Comparison of ENCODE assay signal across 8 cellular contexts in the genomic region with DNA sequence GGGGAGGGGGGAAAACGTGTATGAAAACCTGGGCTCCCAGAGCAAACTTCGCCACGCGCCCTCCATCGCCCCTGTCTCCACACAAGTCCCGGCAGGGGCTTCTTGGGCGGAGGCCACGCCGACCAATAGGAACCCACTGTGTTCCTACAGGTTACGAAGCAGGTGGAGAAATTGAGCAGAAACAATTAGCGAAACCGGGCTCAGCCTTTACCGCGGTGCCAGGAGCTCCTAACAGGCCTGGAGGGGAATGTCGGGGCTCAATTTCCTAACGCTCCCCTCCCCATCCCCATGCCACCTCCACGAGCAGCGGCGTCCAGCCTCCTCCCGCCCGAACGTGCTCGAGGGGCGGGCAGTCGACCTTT. TPM values are rescaled to one million over a fixed set of nuclear protein-coding genes. Genes with fewer than 3 reads are reported as not detected.
DNase-seq lines count a peak whose midpoint lies in the region; ATAC-seq and TF ChIP-seq lines count a peak whose summit lies in the region.

No MANE protein-coding gene starts in this region.

- TF ChIP-seq CTCF in breast epithelium (IDR thresholded peaks at IDR 0.05) (no peak), MCF 10A (IDR thresholded peaks at IDR 0.05; ENCODE audit: unreplicated experiment) (no peak), mesothelial cell of epicardium (IDR thresholded peaks at IDR 0.05; ENCODE audit: unreplicated experiment) (no peak), uterus (IDR thresholded peaks at IDR 0.05) (no peak)

- DNase-seq in breast epithelium (ENCODE audit: low spot score in 2 of 2) (no peak), MCF 10A (ENCODE audit: unreplicated experiment) (no peak), mesothelial cell of epicardium (ENCODE audit: low spot score in 2 of 2, unreplicated experiment in 2 of 2) (no peak), uterus (no peak), MV-4-11 (lab: John Stamatoyannopoulos, UW) (no peak)
- DNase-seq in activated naive CD8-positive, alpha-beta T cell treated with anti-CD3 and anti-CD28 coated beads, Interleukin-2, amount 50 U/mL, for 24 hours, result no peak
- no peak for DNase-seq in activated CD4-positive, alpha-beta T cell treated with anti-CD3 and anti-CD28 coated beads, Interleukin-2, amount 50 U/mL, for 48 hours

- H3K27me3 Mint-ChIP-seq in MCF 10A (ENCODE audit: insufficient read depth, unreplicated experiment) (no peaks in the 10 kb centered on the region), mesothelial cell of epicardium (ENCODE audit: low read depth) (peaks cover 74% of the 10 kb centered on the region)
- peaks cover 56% of the 10 kb centered on the region for H3K27me3 Mint-ChIP-seq in activated naive CD8-positive, alpha-beta T cell treated with anti-CD3 and anti-CD28 coated beads, Interleukin-2, amount 50 U/mL, for 24 hours

- H3K27ac Mint-ChIP-seq in MCF 10A (ENCODE audit: low read depth, unreplicated experiment) (no peak overlapping the region), mesothelial cell of epicardium (peak overlapping the region; percentile 37)
- no peak overlapping the region for H3K27ac Mint-ChIP-seq in activated naive CD8-positive, alpha-beta T cell treated with anti-CD3 and anti-CD28 coated beads, Interleukin-2, amount 50 U/mL, for 24 hours

- H3K4me1 ChIP-seq in breast epithelium (peaks cover 5 to 8% of the 10 kb centered on the region in 2 donors), uterus (no peaks in the 10 kb centered on the region)

- H3K36me3 ChIP-seq in breast epithelium, result no peaks in the 10 kb centered on the region
- H3K36me3 ChIP-seq in uterus, result no peaks in the 10 kb centered on the region

- no peak overlapping the region for H3K4me3 Mint-ChIP-seq in MCF 10A (ENCODE audit: unreplicated experiment)
- H3K4me3 Mint-ChIP-seq in activated naive CD8-positive, alpha-beta T cell treated with anti-CD3 and anti-CD28 coated beads, Interleukin-2, amount 50 U/mL, for 24 hours, result peak overlapping the region; percentile 55
- peak overlapping the region; percentile 83 for H3K4me3 Mint-ChIP-seq in mesothelial cell of epicardium

- peak overlapping the region; percentile 43 to 76 (median 68) for H3K4me3 ChIP-seq in breast epithelium
- peak overlapping the region; percentile 35 to 55 for H3K4me3 ChIP-seq in uterus

- ATAC-seq in activated naive CD8-positive, alpha-beta T cell treated with anti-CD3 and anti-CD28 coated beads, Interleukin-2, amount 50 U/mL, for 24 hours, result no peak
- ATAC-seq in HG03097 (IDR thresholded peaks at IDR 0.05; ENCODE audit: low FRiP score, unreplicated experiment), result no peak

- intact Hi-C loops in breast epithelium (cut with DNase I; ENCODE audit: low total_unique reads), result no loop called here
- intact Hi-C loops in MCF 10A (cut with micrococcal nuclease), result no loop called here
- intact Hi-C loops in uterus (cut with DNase I; ENCODE audit: low total_unique reads), result no loop called here

- POLR2A ChIA-PET in MCF 10A (lab: Yijun Ruan, JAX), result no interaction called here

- TF ChIP-seq POLR2A in breast epithelium (IDR thresholded peaks at IDR 0.05), result no peak
- no peak for TF ChIP-seq POLR2A in uterus (IDR thresholded peaks at IDR 0.05)

- CTCF ChIA-PET in MCF 10A (lab: Yijun Ruan, JAX), result interaction anchor here (0.9 kb wide), 1 partner anchor 318 kb away, joined by 3 read pairs; no protein-coding TSS in a partner anchor

- H3K4me1 Mint-ChIP-seq in MCF 10A (ENCODE audit: insufficient read depth, unreplicated experiment) (peaks cover 28% of the 10 kb centered on the region), mesothelial cell of epicardium (peaks cover 17% of the 10 kb centered on the region)
- peaks cover 12% of the 10 kb centered on the region for H3K4me1 Mint-ChIP-seq in activated naive CD8-positive, alpha-beta T cell treated with anti-CD3 and anti-CD28 coated beads, Interleukin-2, amount 50 U/mL, for 24 hours

- H3K27ac ChIP-seq in breast epithelium (peak overlapping the region; percentile 81 to 84), uterus (peak overlapping the region in 1 of 2 donors; percentile 38)

- H3K36me3 Mint-ChIP-seq in MCF 10A (ENCODE audit: insufficient read depth, unreplicated experiment) (no peaks in the 10 kb centered on the region), mesothelial cell of epicardium (no peaks in the 10 kb centered on the region)
- no peaks in the 10 kb centered on the region for H3K36me3 Mint-ChIP-seq in activated naive CD8-positive, alpha-beta T cell treated with anti-CD3 and anti-CD28 coated beads, Interleukin-2, amount 50 U/mL, for 24 hours (ENCODE audit: low read depth)

- no TSS peak for BruUV-seq in MCF 10A (replicated peaks; lab: Mats Ljungman, UMichigan)

- H3K9me3 Mint-ChIP-seq in MCF 10A (ENCODE audit: unreplicated experiment), result no peaks in the 10 kb centered on the region
- no peaks in the 10 kb centered on the region for H3K9me3 Mint-ChIP-seq in activated naive CD8-positive, alpha-beta T cell treated with anti-CD3 and anti-CD28 coated beads, Interleukin-2, amount 50 U/mL, for 24 hours
- no peaks in the 10 kb centered on the region for H3K9me3 Mint-ChIP-seq in mesothelial cell of epicardium

- H3K9me3 ChIP-seq in breast epithelium, result no peaks in the 10 kb centered on the region
- H3K9me3 ChIP-seq in uterus, result no peaks in the 10 kb centered on the region

- H3K27me3 ChIP-seq in breast epithelium (peaks cover 0 to 5% of the 10 kb centered on the region in 2 donors), uterus (no peaks in the 10 kb centered on the region)

RNA-seq across cellular contexts. Expression of gene KIT, which starts 0.6 kb away (rescaled TPM):
- total RNA-seq in breast epithelium, result 100 to 1,000 TPM in 1 of 3 donors, 10 to 100 TPM in 2; 23.2 to 297 (median 75.4) TPM
- total RNA-seq in MCF 10A (2022), result not detected in 2 replicates
- 7.4 to 10.6 TPM (median 8.0 TPM) in 3 replicates for total RNA-seq in mesothelial cell of epicardium
- 10 to 100 TPM in 3 of 4 donors, 1 to 10 TPM in 1; 6.4 to 69.9 (median 40.3) TPM for total RNA-seq in uterus
